ENCODE assay signal across 20 cellular contexts in genomic region chr1:23385119-23385621, GRCh38. TPM values are rescaled to one million over a fixed set of nuclear protein-coding genes. Genes with fewer than 3 reads are reported as not detected.
DNase-seq lines count a peak whose midpoint lies in the region; ATAC-seq and TF ChIP-seq lines count a peak whose summit lies in the region.
"Had no signal": no experiment of that assay in that cellular context is flagged by ENCODE, and none has a peak within 500 bp of the region (broad histone marks: within the 10 kb centered on the region; RNA-seq: fewer than 3 reads in every experiment).

No MANE protein-coding gene starts in this region.

- 36 to 38% methylated on average over 14 of the region's 14 CpGs for WGBS in GM23248 (ENCODE audit: low coverage in 1 of 2, low lambda C conversion rate in 2 of 2, missing lambda C conversion rate in 2 of 2), 2 experiments

- H3K27ac ChIP-seq in GM23248 = peak overlapping the region; percentile 61
- H3K27ac ChIP-seq: vagina had no signal

- TF ChIP-seq CTCF in fibroblast of pulmonary artery (IDR thresholded peaks at IDR 0.05; ENCODE audit: low read length, missing control alignments) = no peak

- DNase-seq in GM23248 = peak; percentile 57
- peak; percentile 65 for DNase-seq in fibroblast of pulmonary artery (ENCODE audit: low read depth)
- peak; percentile 63 for DNase-seq in renal cortical epithelial cell (ENCODE audit: low read depth)
- no peak for DNase-seq in T1000 (lab: John Stamatoyannopoulos, UW)
- DNase-seq in nucleus accumbens (lab: John Stamatoyannopoulos, UW) = no peak
- DNase-seq in SIG-M5 treated with dmso at 0.1 percent for 504 hours (lab: John Stamatoyannopoulos, UW; ENCODE audit: unreplicated experiment) = no peak
- DNase-seq: activated CD4-positive, CD25-positive, alpha-beta regulatory T cell treated with anti-CD3 and anti-CD28 coated beads, Interleukin-2, amount 50 U/mL, for 72 hours; cerebellar nuclear complex; COR-L47; effector CD8-positive, alpha-beta T cell; H9; left colon; NCI-H2081; NCI-H524 treated with DMSO at 0.1 percent for 48 hours; T-helper 9 cell had no signal

- H3K36me3 ChIP-seq in GM23248 (ENCODE audit: low read depth) = no peaks in the 10 kb centered on the region

- H3K4me3 ChIP-seq in GM23248 (no peak overlapping the region), fibroblast of pulmonary artery (replicated peaks; ENCODE audit: low read depth, low read length) (no peak overlapping the region)
- H3K4me3 ChIP-seq: adrenal gland, vagina had no signal

- H3K9me2 ChIP-seq in GM23248 (ENCODE audit: insufficient read depth) = no peaks in the 10 kb centered on the region

- peak overlapping the region; percentile 51 for H3K4me2 ChIP-seq in GM23248 (ENCODE audit: unreplicated experiment)

- ATAC-seq in SK-N-SH treated with all-trans-retinoic acid at 6 μM for 48 hours (peak; percentile 39), GM21423 (IDR thresholded peaks at IDR 0.05; ENCODE audit: unreplicated experiment) (no peak)
- ATAC-seq: activated T-helper 17 cell treated with anti-CD3 and anti-CD28 coated beads, Interleukin-2, amount 50 U/mL, for 72 hours had no signal

- peak overlapping the region; percentile 8; the same call in 1 of the 2 replicates for H3K9ac ChIP-seq in GM23248

- H4K20me1 ChIP-seq in GM23248 (ENCODE audit: insufficient read depth) = no peaks in the 10 kb centered on the region

- peaks cover 15% of the 10 kb centered on the region for H3K4me1 ChIP-seq in GM23248 (ENCODE audit: insufficient read depth)

- in situ Hi-C loops in GM23248 (cut with MboI) = no loop called here

- H3K9me3 ChIP-seq in GM23248 (ENCODE audit: low read depth) = no peaks in the 10 kb centered on the region
- H3K9me3 ChIP-seq: adrenal gland, vagina had no signal

- H2AFZ ChIP-seq in GM23248 = peak overlapping the region; percentile 56

- no peaks in the 10 kb centered on the region for H3K27me3 ChIP-seq in GM23248 (replicated peaks; ENCODE audit: insufficient read depth)
- H3K27me3 ChIP-seq: adrenal gland, vagina had no signal

- peaks cover 14% of the 10 kb centered on the region for H3F3A ChIP-seq in GM23248 (ENCODE audit: insufficient read depth)

- no peaks in the 10 kb centered on the region for H3K79me2 ChIP-seq in GM23248 (ENCODE audit: insufficient read depth)

TF ChIP-seq in SK-N-SH treated with all-trans-retinoic acid at 6 μM for 48 hours, 23 proteins besides CTCF, POLR2A, EP300 and RAD21:
- no peak for TF ChIP-seq ZC3H10 (CRISPR knock-in tag; IDR thresholded peaks at IDR 0.05)
- no peak for TF ChIP-seq ZFP3 (CRISPR knock-in tag; IDR thresholded peaks at IDR 0.05)
- no peak for TF ChIP-seq TSHZ2 (CRISPR knock-in tag; IDR thresholded peaks at IDR 0.05)
- no peak for TF ChIP-seq BACH2 (CRISPR knock-in tag; IDR thresholded peaks at IDR 0.05; ENCODE audit: borderline replicate concordance)
- TF ChIP-seq ISL1 (CRISPR knock-in tag; IDR thresholded peaks at IDR 0.05) = no peak
- no peak for TF ChIP-seq ZNF565 (CRISPR knock-in tag; conservative IDR thresholded peaks at IDR 0.05; ENCODE audit: low read depth)
- no peak for TF ChIP-seq CREB5 (CRISPR knock-in tag; IDR thresholded peaks at IDR 0.05; ENCODE audit: low read depth)
- TF ChIP-seq SNAI2 (CRISPR knock-in tag; IDR thresholded peaks at IDR 0.05) = no peak
- no peak for TF ChIP-seq POU6F1 (CRISPR knock-in tag; IDR thresholded peaks at IDR 0.05; ENCODE audit: borderline replicate concordance, low read depth)
- no peak for TF ChIP-seq CSDC2 (CRISPR knock-in tag; IDR thresholded peaks at IDR 0.05)
- TF ChIP-seq CSRNP3 (CRISPR knock-in tag; IDR thresholded peaks at IDR 0.05) = no peak
- no peak for TF ChIP-seq ZNF70 (CRISPR knock-in tag; IDR thresholded peaks at IDR 0.05)
- TF ChIP-seq RARB (CRISPR knock-in tag; IDR thresholded peaks at IDR 0.05) = no peak
- no peak for TF ChIP-seq ARNTL (CRISPR knock-in tag; IDR thresholded peaks at IDR 0.05; ENCODE audit: borderline replicate concordance, low read depth)

RNA-seq across cellular contexts. Expression of gene ZNF436, which starts 15.5 kb away (rescaled TPM):
- total RNA-seq in GM23248 (2014; rRNA removed; shearing (Covaris generic)) = 14.0 and 16.2 TPM in 2 replicates
- 8.1 and 9.4 TPM in 2 replicates for polyA plus RNA-seq in GM23248 (2016; fragmentation: Nextera tagmentation; extraction: Ambion mirVana)
- 19.8 and 35.2 TPM in 2 replicates for total RNA-seq in renal cortical epithelial cell

RNA-seq across cellular contexts. Expression of gene TCEA3, which starts 39.4 kb away (rescaled TPM):
- total RNA-seq in GM23248 (2014; rRNA removed; shearing (Covaris generic)) = 9.2 and 16.3 TPM in 2 replicates
- 21.3 and 23.2 TPM in 2 replicates for polyA plus RNA-seq in GM23248 (2016; fragmentation: Nextera tagmentation; extraction: Ambion mirVana)
- total RNA-seq in renal cortical epithelial cell = 4.2 and 9.6 TPM in 2 replicates

RNA-seq across cellular contexts. Expression of gene HNRNPR, which starts 41.1 kb away (rescaled TPM):
- total RNA-seq in GM23248 (2014; rRNA removed; shearing (Covaris generic)) = 77.5 and 91.6 TPM in 2 replicates
- polyA plus RNA-seq in GM23248 (2016; fragmentation: Nextera tagmentation; extraction: Ambion mirVana) = 124 and 126 TPM in 2 replicates
- total RNA-seq in renal cortical epithelial cell = 65.8 and 131 TPM in 2 replicates

Comparison
In these comparisons a context has a peak if more than half of its experiments do, and no peak if none do; other contexts are left out.
1. DNase-seq: peak in GM23248 (single experiment), fibroblast of pulmonary artery (single experiment) and renal cortical epithelial cell (single experiment); none in T1000 (single experiment), nucleus accumbens (0 of 56) and SIG-M5 treated with dmso at 0.1 percent for 504 hours (single experiment).